In the genomic region with DNA sequence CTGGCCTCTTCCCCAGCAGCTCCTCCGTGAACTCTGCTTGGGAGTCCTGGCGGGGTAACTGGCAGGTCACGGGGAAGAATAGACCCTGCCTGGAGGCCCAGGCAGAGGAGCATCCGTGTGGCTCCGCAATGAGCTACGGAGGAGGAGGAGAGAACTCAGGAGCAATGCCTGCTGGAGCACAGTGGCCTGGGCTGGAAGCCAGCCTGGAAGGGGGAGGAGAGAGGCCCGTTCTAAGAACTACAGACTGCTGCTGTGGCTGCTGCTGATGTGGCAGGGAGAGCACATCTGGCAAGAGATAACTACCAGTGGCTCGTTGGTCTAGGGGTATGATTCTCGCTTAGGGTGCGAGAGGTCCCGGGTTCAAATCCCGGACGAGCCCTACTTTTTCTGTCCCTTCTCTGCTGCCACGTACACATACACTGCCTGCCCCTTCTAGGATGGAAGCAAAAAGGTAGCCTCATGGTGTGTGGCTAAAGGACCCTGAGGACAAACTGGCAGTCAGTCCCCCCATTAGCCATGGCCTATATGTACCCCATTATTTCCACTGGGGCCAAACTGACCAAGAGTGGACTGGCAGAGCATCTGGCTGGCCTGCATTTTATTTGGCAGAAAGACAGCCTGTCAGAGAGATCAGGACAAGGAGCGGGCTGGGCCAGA, we compare ENCODE assay signal across 8 cellular contexts. TPM values are rescaled to one million over a fixed set of nuclear protein-coding genes. Genes with fewer than 3 reads are reported as not detected.
DNase-seq lines count a peak whose midpoint lies in the region; FAIRE-seq lines count a peak whose summit lies in the region.

No MANE protein-coding gene starts in this region.

- H3K27ac ChIP-seq in small intestine (ENCODE audit: low read depth in 1 of 2, low read length in 1 of 2), result no peak overlapping the region

- peak; percentile 40 for DNase-seq in NCI-H82 (lab: John Stamatoyannopoulos, UW)
- no peak for DNase-seq in NCI-H82 treated with DMSO at 0.1 percent for 48 hours (lab: John Stamatoyannopoulos, UW; ENCODE audit: unreplicated experiment)
- DNase-seq in adipocyte (ENCODE audit: low read depth), result peak; percentile 87
- peak; percentile 16 to 45 for DNase-seq in hippocampal formation (lab: John Stamatoyannopoulos, UW)
- DNase-seq in smooth muscle cell of the brain vasculature (ENCODE audit: low read depth, low spot score), result peak; percentile 54
- no peak for DNase-seq in NCI-H446 treated with DMSO at 0.1 percent for 48 hours (lab: John Stamatoyannopoulos, UW)
- no peak for DNase-seq in NCI-H510A (lab: John Stamatoyannopoulos, UW)
- DNase-seq in small intestine, result no peak

- 49 to 70% (median 67%) methylated on average over 15 of the region's 15 CpGs for WGBS in small intestine, 3 donors

- H3K9me3 ChIP-seq in adipocyte (ENCODE audit: control insufficient read depth, low read length), result peaks cover 4% of the 10 kb centered on the region
- no peaks in the 10 kb centered on the region for H3K9me3 ChIP-seq in small intestine (ENCODE audit: control insufficient read depth, low read depth)

- H3K9ac ChIP-seq in adipocyte (ENCODE audit: low read length), result peak overlapping the region; percentile 68

- H3K4me1 ChIP-seq in adipocyte (ENCODE audit: control insufficient read depth, insufficient read depth, low read length), result peaks cover 25% of the 10 kb centered on the region
- no peaks in the 10 kb centered on the region for H3K4me1 ChIP-seq in small intestine (ENCODE audit: control insufficient read depth in 2 of 2, insufficient read depth in 1 of 2, low read depth in 1 of 2, low read length in 1 of 2)

- no peak for FAIRE-seq in small intestine (lab: Jason Lieb, UNC)

- peak overlapping the region; percentile 59 for H3K4me3 ChIP-seq in adipocyte (ENCODE audit: low read length)
- H3K4me3 ChIP-seq in small intestine (ENCODE audit: low read depth in 1 of 2, low read length in 2 of 2), result no peak overlapping the region

- no peaks in the 10 kb centered on the region for H3K27me3 ChIP-seq in adipocyte (replicated peaks; ENCODE audit: control insufficient read depth, insufficient read depth, low read length)
- no peaks in the 10 kb centered on the region for H3K27me3 ChIP-seq in small intestine (ENCODE audit: control insufficient read depth in 2 of 2, insufficient read depth in 2 of 2, low read length in 2 of 2)

- no peaks in the 10 kb centered on the region for H3K36me3 ChIP-seq in adipocyte (ENCODE audit: control insufficient read depth, insufficient read depth, low read length, severe bottlenecking)
- no peaks in the 10 kb centered on the region for H3K36me3 ChIP-seq in small intestine (ENCODE audit: control insufficient read depth in 2 of 2, insufficient read depth in 2 of 2, low read length in 2 of 2)

RNA-seq across cellular contexts. Expression of a gene that starts 7.7 kb away (rescaled TPM):
- polyA plus RNA-seq in small intestine, result not detected

RNA-seq across cellular contexts. Expression of a gene that starts 8.5 kb away (rescaled TPM):
- 1 to 10 TPM in 1 of 3 donors, under 1 TPM in 2; 0.22 to 2.3 (median 0.81) TPM for polyA plus RNA-seq in small intestine

RNA-seq across cellular contexts. Expression of a gene that starts 44.1 kb away (rescaled TPM):
- 10 to 100 TPM in 1 of 3 donors, 1 to 10 TPM in 2; 6.0 to 38.3 (median 9.5) TPM for polyA plus RNA-seq in small intestine

RNA-seq across cellular contexts. Expression of a gene that starts 46.9 kb away (rescaled TPM):
- 10 to 100 TPM in 2 of 3 donors, 1 to 10 TPM in 1; 8.1 to 13.0 (median 10.1) TPM for polyA plus RNA-seq in small intestine

Comparison
In these comparisons a context has a peak if more than half of its experiments do, and no peak if none do; other contexts are left out.
1. DNase-seq: peak in NCI-H82 (single experiment), adipocyte (single experiment), hippocampal formation (2 of 2) and smooth muscle cell of the brain vasculature (single experiment); none in NCI-H82 treated with DMSO at 0.1 percent for 48 hours (single experiment), NCI-H446 treated with DMSO at 0.1 percent for 48 hours (single experiment), NCI-H510A (single experiment) and small intestine (single experiment).